Comparison of ENCODE assay signal across 1 cellular context in the genomic region with DNA sequence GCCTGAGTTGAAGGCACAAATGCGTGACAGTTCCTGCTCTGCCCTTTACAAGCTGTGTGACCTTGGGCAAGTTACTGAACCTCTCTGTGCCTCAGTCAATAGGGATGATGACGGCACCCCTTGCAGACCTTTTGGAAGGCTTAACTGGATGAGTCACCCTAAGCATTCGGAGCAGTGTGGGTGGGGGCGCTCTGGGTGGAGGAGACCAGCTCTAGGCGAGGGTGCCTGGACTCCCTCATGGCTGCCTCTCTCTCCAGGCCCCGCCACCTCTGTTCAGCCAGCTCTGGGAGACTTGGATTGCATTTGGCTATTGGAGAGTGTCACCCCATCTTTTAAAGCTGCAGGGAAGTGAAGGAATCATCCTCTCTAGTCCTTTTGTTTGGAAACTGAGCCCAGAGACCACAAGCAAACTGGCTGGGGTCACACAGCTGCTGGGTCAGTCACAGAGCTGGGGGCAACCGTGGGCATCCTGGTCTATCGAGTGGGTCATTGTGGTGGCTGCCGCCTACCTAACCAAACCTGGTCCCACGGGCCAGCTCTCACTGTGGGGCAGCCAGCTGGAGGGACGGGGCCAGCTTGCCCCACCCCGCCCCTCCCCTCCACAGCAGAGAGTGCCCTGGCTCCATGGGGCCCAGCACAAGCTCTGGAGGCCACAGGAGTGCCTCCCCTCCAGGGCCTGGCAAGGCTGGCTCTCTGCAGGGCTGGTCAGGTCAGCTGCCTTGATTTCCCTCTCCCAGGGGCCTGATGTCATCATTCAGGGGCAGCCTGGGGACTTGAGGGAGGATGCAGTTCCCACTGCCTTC.
A peak's percentile ranks its signal among the peaks of the same experiment; 100 is the strongest.
TF ChIP-seq lines count a peak whose summit lies in the region.

No MANE protein-coding gene starts in this region.

TF ChIP-seq in K562, 482 proteins besides CTCF, POLR2A, EP300 and RAD21 (continued from another document):
- TF ChIP-seq, protein P1, sequence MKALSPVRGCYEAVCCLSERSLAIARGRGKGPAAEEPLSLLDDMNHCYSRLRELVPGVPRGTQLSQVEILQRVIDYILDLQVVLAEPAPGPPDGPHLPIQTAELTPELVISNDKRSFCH (CRISPR knock-in tag; IDR thresholded peaks at IDR 0.05): no peak
- TF ChIP-seq, protein P1 (tag; IDR thresholded peaks at IDR 0.05): no peak
- TF ChIP-seq, protein P2, sequence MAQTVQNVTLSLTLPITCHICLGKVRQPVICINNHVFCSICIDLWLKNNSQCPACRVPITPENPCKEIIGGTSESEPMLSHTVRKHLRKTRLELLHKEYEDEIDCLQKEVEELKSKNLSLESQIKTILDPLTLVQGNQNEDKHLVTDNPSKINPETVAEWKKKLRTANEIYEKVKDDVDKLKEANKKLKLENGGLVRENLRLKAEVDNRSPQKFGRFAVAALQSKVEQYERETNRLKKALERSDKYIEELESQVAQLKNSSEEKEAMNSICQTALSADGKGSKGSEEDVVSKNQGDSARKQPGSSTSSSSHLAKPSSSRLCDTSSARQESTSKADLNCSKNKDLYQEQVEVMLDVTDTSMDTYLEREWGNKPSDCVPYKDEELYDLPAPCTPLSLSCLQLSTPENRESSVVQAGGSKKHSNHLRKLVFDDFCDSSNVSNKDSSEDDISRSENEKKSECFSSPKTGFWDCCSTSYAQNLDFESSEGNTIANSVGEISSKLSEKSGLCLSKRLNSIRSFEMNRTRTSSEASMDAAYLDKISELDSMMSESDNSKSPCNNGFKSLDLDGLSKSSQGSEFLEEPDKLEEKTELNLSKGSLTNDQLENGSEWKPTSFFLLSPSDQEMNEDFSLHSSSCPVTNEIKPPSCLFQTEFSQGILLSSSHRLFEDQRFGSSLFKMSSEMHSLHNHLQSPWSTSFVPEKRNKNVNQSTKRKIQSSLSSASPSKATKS (CRISPR knock-in tag; IDR thresholded peaks at IDR 0.05): no peak
- TF ChIP-seq BRD9 (IDR thresholded peaks at IDR 0.05; ENCODE audit: low read depth, partially characterized antibody) (peak; percentile 97), SMARCA5 (IDR thresholded peaks at IDR 0.05) (peak; percentile 97), SUPT5H (IDR thresholded peaks at IDR 0.05) (no peak), DACH1 (IDR thresholded peaks at IDR 0.05; ENCODE audit: partially characterized antibody) (peak; percentile 31), FOSL1 (tag; conservative IDR thresholded peaks at IDR 0.05) (peak; percentile 79), ATF7 (IDR thresholded peaks at IDR 0.05) (peak; percentile 77), CCNT2 (IDR thresholded peaks at IDR 0.05; ENCODE audit: borderline replicate concordance, extremely low read depth, insufficient read length, low read depth, low read length) (no peak), RBM25 (IDR thresholded peaks at IDR 0.05; ENCODE audit: low read depth, low read length, severe bottlenecking) (peak; percentile 97), ZFP36 (IDR thresholded peaks at IDR 0.05; ENCODE audit: low read depth, low read length, partially characterized antibody) (peak; percentile 98)
- TF ChIP-seq, protein P3, sequence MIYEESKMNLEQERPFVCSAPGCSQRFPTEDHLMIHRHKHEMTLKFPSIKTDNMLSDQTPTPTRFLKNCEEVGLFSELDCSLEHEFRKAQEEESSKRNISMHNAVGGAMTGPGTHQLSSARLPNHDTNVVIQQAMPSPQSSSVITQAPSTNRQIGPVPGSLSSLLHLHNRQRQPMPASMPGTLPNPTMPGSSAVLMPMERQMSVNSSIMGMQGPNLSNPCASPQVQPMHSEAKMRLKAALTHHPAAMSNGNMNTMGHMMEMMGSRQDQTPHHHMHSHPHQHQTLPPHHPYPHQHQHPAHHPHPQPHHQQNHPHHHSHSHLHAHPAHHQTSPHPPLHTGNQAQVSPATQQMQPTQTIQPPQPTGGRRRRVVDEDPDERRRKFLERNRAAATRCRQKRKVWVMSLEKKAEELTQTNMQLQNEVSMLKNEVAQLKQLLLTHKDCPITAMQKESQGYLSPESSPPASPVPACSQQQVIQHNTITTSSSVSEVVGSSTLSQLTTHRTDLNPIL (CRISPR knock-in tag; IDR thresholded peaks at IDR 0.05): no peak
- TF ChIP-seq, protein P4, sequence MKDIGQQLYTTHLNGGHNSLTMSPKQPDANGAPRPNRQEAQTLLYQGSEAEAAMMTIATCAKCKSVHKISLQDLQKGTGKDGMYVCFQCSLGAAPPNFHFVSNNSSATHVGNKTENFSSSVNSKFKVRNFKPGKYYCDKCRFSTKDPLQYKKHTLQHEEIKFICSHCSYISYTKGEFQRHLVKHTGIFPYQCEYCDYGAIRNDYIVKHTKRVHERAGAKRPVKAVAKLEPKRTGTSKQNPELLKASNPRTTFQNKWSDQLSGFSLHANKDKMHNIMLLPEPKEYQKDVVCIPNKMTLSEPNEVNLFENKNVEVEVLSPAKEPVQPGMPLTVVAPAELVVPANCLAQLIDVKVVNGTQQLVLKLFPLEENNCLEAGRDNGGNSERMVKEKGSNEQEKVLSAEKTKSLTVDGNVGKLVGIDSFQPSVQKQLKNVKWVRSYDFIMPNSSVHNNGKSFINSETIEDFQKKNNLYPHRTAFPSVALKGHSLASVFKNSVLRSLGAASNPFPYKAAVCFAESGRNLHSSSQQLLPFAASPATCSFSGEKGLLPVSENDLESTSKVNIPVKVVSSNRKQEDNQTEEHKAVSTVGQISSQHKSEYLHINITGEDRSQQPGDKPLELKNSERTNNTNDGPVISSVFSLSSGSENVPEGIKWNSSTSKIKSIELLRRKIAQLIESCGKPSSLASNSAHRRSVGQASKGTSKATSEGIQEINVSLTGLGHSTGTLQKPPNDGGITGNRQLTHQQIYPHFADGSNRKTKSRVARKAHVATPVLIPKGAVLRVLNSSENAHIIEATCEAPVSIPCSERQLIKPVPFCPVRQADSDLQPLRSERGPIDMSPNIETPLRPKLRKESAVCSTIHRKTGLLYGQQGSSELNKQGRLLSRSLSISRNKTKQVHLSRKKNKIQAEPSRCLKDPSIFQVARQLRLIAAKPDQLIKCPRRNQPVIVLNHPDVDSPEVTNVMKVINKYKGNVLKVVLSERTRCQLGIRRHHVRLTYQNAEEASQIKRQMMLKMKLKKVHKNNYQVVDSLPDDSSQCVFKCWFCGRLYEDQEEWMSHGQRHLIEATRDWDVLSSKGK (CRISPR knock-in tag; IDR thresholded peaks at IDR 0.05): no peak
